ENCODE assay signal across 1 cellular context in genomic region chr15:85330941-85331588, GRCh38.
A peak's percentile ranks its signal among the peaks of the same experiment; 100 is the strongest.
TF ChIP-seq lines count a peak whose summit lies in the region.

No MANE protein-coding gene starts in this region.

TF ChIP-seq in HepG2, 621 proteins besides CTCF, POLR2A, EP300 and RAD21 (continued from another document and continues in another):
- TF ChIP-seq ELF3 (CRISPR knock-in tag; IDR thresholded peaks at IDR 0.05), result peak; percentile 55
- no peak for TF ChIP-seq CHD4 (IDR thresholded peaks at IDR 0.05; ENCODE audit: borderline replicate concordance, low read length)
- peak; percentile 45; the same call in 1 of the 2 replicates for TF ChIP-seq ARID4A (CRISPR knock-in tag; IDR thresholded peaks at IDR 0.05; ENCODE audit: borderline replicate concordance)
- TF ChIP-seq ZMYM3 (CRISPR knock-in tag; IDR thresholded peaks at IDR 0.05), result peak; percentile 81
- peak; percentile 6; the same call in 1 of the 2 replicates for TF ChIP-seq THRA (CRISPR knock-in tag; IDR thresholded peaks at IDR 0.05; ENCODE audit: borderline replicate concordance)
- TF ChIP-seq ZNF781 (CRISPR knock-in tag; IDR thresholded peaks at IDR 0.05; ENCODE audit: borderline replicate concordance, not compliant biosample characterization), result peak; percentile 43
- TF ChIP-seq CBX5 (CRISPR knock-in tag; IDR thresholded peaks at IDR 0.05; ENCODE audit: borderline replicate concordance), result peak; percentile 40; the same call in 1 of the 2 replicates
- TF ChIP-seq ZNF704 (CRISPR knock-in tag; IDR thresholded peaks at IDR 0.05; ENCODE audit: borderline replicate concordance), result no peak
- no peak for TF ChIP-seq BRF2 (CRISPR knock-in tag; IDR thresholded peaks at IDR 0.05)
- no peak for TF ChIP-seq GATAD1 (CRISPR knock-in tag; IDR thresholded peaks at IDR 0.05)
- TF ChIP-seq HCFC1 (IDR thresholded peaks at IDR 0.05; ENCODE audit: low read depth, low read length), result 0 out of 2 replicates have a peak, but pooled peaks have one; percentile 5
- no peak for TF ChIP-seq ZNF510 (CRISPR knock-in tag; IDR thresholded peaks at IDR 0.05; ENCODE audit: low read depth)
- TF ChIP-seq TFE3 (CRISPR knock-in tag; IDR thresholded peaks at IDR 0.05), result no peak
- TF ChIP-seq ZNF576 (CRISPR knock-in tag; IDR thresholded peaks at IDR 0.05), result no peak
- no peak for TF ChIP-seq GPN1 (CRISPR knock-in tag; IDR thresholded peaks at IDR 0.05; ENCODE audit: borderline replicate concordance)
- no peak for TF ChIP-seq IRF2 (CRISPR knock-in tag; IDR thresholded peaks at IDR 0.05)
- no peak for TF ChIP-seq ZNF780A (CRISPR knock-in tag; IDR thresholded peaks at IDR 0.05)
- no peak for TF ChIP-seq KLF15 (CRISPR knock-in tag; IDR thresholded peaks at IDR 0.05; ENCODE audit: borderline replicate concordance)
- peak; percentile 30; the same call in 1 of the 2 replicates for TF ChIP-seq TFAP4 (IDR thresholded peaks at IDR 0.05; ENCODE audit: borderline replicate concordance, low read depth)
- TF ChIP-seq SRY (CRISPR knock-in tag; IDR thresholded peaks at IDR 0.05), result no peak
- TF ChIP-seq ZNF687 (CRISPR knock-in tag; IDR thresholded peaks at IDR 0.05), result peak; percentile 60
- 0 out of 2 replicates have a peak, but pooled peaks have one; percentile 43 for TF ChIP-seq GFI1 (CRISPR knock-in tag; IDR thresholded peaks at IDR 0.05; ENCODE audit: borderline replicate concordance)
- TF ChIP-seq KDM2A (CRISPR knock-in tag; IDR thresholded peaks at IDR 0.05; ENCODE audit: borderline replicate concordance, low read depth), result peak; percentile 57; the same call in 1 of the 2 replicates
- no peak for TF ChIP-seq SP1 (IDR thresholded peaks at IDR 0.05)
- no peak for TF ChIP-seq SP1 (CRISPR knock-in tag; IDR thresholded peaks at IDR 0.05)
- TF ChIP-seq PBX2 (CRISPR knock-in tag; IDR thresholded peaks at IDR 0.05), result no peak
- no peak for TF ChIP-seq ZNF468 (CRISPR knock-in tag; IDR thresholded peaks at IDR 0.05)
- no peak for TF ChIP-seq POGZ (CRISPR knock-in tag; IDR thresholded peaks at IDR 0.05)
- no peak for TF ChIP-seq ZNF547 (CRISPR knock-in tag; IDR thresholded peaks at IDR 0.05)
- no peak for TF ChIP-seq ZXDC (CRISPR knock-in tag; IDR thresholded peaks at IDR 0.05)
